Comparison of ENCODE assay signal across 14 cellular contexts in the genomic region with DNA sequence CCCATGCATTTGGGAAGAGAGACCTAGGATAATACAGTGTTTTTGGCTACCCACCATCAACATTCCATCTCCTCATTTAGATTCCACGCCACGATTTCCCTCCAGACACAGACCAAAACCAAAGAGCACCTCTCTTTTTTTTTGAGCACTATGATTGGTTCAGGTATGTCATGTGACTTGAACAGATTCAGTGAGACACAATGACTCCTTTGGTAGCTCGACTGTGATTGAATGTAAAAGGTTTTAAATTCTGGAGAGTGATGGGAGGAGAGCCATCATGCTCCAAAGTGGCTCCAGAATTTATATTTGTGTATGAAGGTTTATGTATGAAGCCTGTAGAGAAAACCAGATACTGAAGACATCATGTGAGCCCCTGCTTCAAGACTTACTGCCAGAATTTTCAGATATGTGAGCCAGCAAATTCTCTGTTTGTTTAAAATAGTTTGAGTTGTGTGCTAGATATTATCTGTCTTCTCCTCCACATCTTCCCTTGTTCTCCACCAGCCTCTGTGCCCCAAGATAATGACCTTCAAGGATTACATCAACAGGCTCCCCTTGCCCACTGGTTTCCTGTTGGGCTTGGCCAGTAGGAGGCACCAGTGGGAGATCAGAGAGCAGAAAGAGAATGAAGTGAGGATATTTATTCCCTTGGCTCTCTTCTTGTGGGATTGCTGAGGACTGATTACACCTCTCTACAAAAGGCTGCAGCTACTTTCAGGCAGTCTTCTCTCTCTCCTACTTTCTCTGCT. TPM values are rescaled to one million over a fixed set of nuclear protein-coding genes. Genes with fewer than 3 reads are reported as not detected.
DNase-seq lines count a peak whose midpoint lies in the region; ATAC-seq, FAIRE-seq and TF ChIP-seq lines count a peak whose summit lies in the region.
"Had no signal": no experiment of that assay in that cellular context is flagged by ENCODE, and none has a peak within 500 bp of the region (broad histone marks: within the 10 kb centered on the region; RNA-seq: fewer than 3 reads in every experiment).

No MANE protein-coding gene starts in this region.

- H3K9ac ChIP-seq in keratinocyte (ENCODE audit: control insufficient read depth, extremely low read depth, insufficient read depth, low read length): peak overlapping the region; percentile 41

- H3K9me3 Mint-ChIP-seq in GM23338: peaks cover 6% of the 10 kb centered on the region; the same call in 1 of the 3 replicates
- peaks cover 13% of the 10 kb centered on the region for H3K9me3 Mint-ChIP-seq in activated CD8-positive, alpha-beta T cell treated with anti-CD3 and anti-CD28 coated beads for 36 hours

- no peak overlapping the region for H3K4me3 Mint-ChIP-seq in GM23338
- H3K4me3 Mint-ChIP-seq in activated CD8-positive, alpha-beta T cell treated with anti-CD3 and anti-CD28 coated beads for 36 hours: no peak overlapping the region

- H4K20me1 ChIP-seq in GM23338 (replicated peaks; ENCODE audit: insufficient read depth) (no peaks in the 10 kb centered on the region), keratinocyte (ENCODE audit: control insufficient read depth, extremely low read depth, insufficient read depth, low read length) (no peaks in the 10 kb centered on the region)

- H3K4me1 Mint-ChIP-seq in GM23338: peaks cover 4% of the 10 kb centered on the region; the same call in 1 of the 3 replicates
- peaks cover 51% of the 10 kb centered on the region for H3K4me1 Mint-ChIP-seq in activated CD8-positive, alpha-beta T cell treated with anti-CD3 and anti-CD28 coated beads for 36 hours (ENCODE audit: low read depth)

- H3K27me3 ChIP-seq in BE2C (no peaks in the 10 kb centered on the region), GM23338 (ENCODE audit: insufficient read depth) (no peaks in the 10 kb centered on the region), keratinocyte (ENCODE audit: control insufficient read depth, extremely low read depth, insufficient read depth, low read length) (no peaks in the 10 kb centered on the region)

- H3K4me3 ChIP-seq in BE2C (ENCODE audit: low read depth, low read length) (no peak overlapping the region), GM23338 (no peak overlapping the region), keratinocyte (ENCODE audit: control insufficient read depth in 2 of 3, extremely low read depth in 1 of 3, insufficient read depth in 2 of 3, low read depth in 1 of 3, low read length in 3 of 3) (no peak overlapping the region)
- H3K4me3 ChIP-seq: HAP-1 had no signal

- POLR2A ChIA-PET in activated CD8-positive, alpha-beta T cell treated with anti-CD3 and anti-CD28 coated beads for 36 hours (lab: Charles Lee): interaction anchor here (0.6 to 0.7 kb wide), 2 partner anchors 14 to 55 kb away, joined by 3 read pairs; a partner anchor contains a TSS

- no peak overlapping the region for H3K27ac ChIP-seq in GM23338 (ENCODE audit: low read depth)
- H3K27ac ChIP-seq in keratinocyte (ENCODE audit: control insufficient read depth, insufficient read depth, low read length): peak overlapping the region; percentile 89
- H3K27ac ChIP-seq: WERI-Rb-1 had no signal

- H3K9me1 ChIP-seq in keratinocyte (ENCODE audit: control insufficient read depth, extremely low read depth, insufficient read depth, low read length): no peaks in the 10 kb centered on the region

- H3F3A ChIP-seq in GM23338 (replicated peaks; ENCODE audit: low read depth): no peaks in the 10 kb centered on the region

- TF ChIP-seq CTCF in BE2C (IDR thresholded peaks at IDR 0.05; ENCODE audit: low read depth, low read length) (peak; percentile 17), GM23338 (conservative IDR thresholded peaks at IDR 0.05; ENCODE audit: low read depth in 2 of 2) (peak; percentile 60 to 65), keratinocyte (optimal IDR thresholded peaks at IDR 0.05 in 1 of 3, IDR thresholded peaks at IDR 0.05 in 1 of 3, conservative IDR thresholded peaks at IDR 0.05 in 1 of 3; ENCODE audit: extremely low read depth in 1 of 3, insufficient read depth in 2 of 3, low read length in 3 of 3) (peak; percentile 36 to 49 (median 38))
- TF ChIP-seq CTCF in activated CD8-positive, alpha-beta T cell treated with anti-CD3 and anti-CD28 coated beads for 36 hours (IDR thresholded peaks at IDR 0.05): no peak

- CTCF ChIA-PET in activated CD8-positive, alpha-beta T cell treated with anti-CD3 and anti-CD28 coated beads for 36 hours (lab: Charles Lee): no interaction called here

- no peak for FAIRE-seq in keratinocyte (lab: Jason Lieb, UNC)

- peaks cover 10% of the 10 kb centered on the region for H3K9me2 ChIP-seq in GM23338 (ENCODE audit: insufficient read depth)

- H3K36me3 Mint-ChIP-seq in GM23338 (ENCODE audit: low read depth): no peaks in the 10 kb centered on the region
- H3K36me3 Mint-ChIP-seq in activated CD8-positive, alpha-beta T cell treated with anti-CD3 and anti-CD28 coated beads for 36 hours (ENCODE audit: low read depth): peaks cover 1% of the 10 kb centered on the region

- intact Hi-C loops in activated CD8-positive, alpha-beta T cell treated with anti-CD3 and anti-CD28 coated beads for 36 hours (cut with micrococcal nuclease): loop anchor here (2.0 kb wide), 1 partner anchor 14 kb away; a partner anchor contains a TSS

- H3K27ac Mint-ChIP-seq in GM23338: no peak overlapping the region
- peak overlapping the region; percentile 60 for H3K27ac Mint-ChIP-seq in activated CD8-positive, alpha-beta T cell treated with anti-CD3 and anti-CD28 coated beads for 36 hours

- H3K4me1 ChIP-seq in BE2C (no peaks in the 10 kb centered on the region), GM23338 (ENCODE audit: insufficient read depth) (no peaks in the 10 kb centered on the region), keratinocyte (ENCODE audit: control insufficient read depth, extremely low read depth, insufficient read depth, low read length) (peaks cover 45% of the 10 kb centered on the region)
- H3K4me1 ChIP-seq: HAP-1 had no signal

- H3K9me3 ChIP-seq in BE2C: no peaks in the 10 kb centered on the region
- no peaks in the 10 kb centered on the region for H3K9me3 ChIP-seq in keratinocyte (ENCODE audit: control insufficient read depth, low read depth, low read length)

- H3K79me2 ChIP-seq in GM23338 (replicated peaks; ENCODE audit: insufficient read depth): no peaks in the 10 kb centered on the region
- H3K79me2 ChIP-seq in keratinocyte (ENCODE audit: control insufficient read depth, insufficient read depth, low read length): no peaks in the 10 kb centered on the region

- DNase-seq in BE2C: no peak
- DNase-seq in GM23338 (ENCODE audit: low spot score): peak; percentile 41
- DNase-seq in activated CD8-positive, alpha-beta T cell treated with anti-CD3 and anti-CD28 coated beads for 36 hours: peak; percentile 24
- no peak for DNase-seq in keratinocyte (ENCODE audit: low read depth, low spot score)
- no peak for DNase-seq in AML-193 (lab: John Stamatoyannopoulos, UW)
- no peak for DNase-seq in activated CD4-positive, CD25-positive, alpha-beta regulatory T cell (lab: John Stamatoyannopoulos, UW)
- DNase-seq in COLO829 (ENCODE audit: low spot score): no peak
- no peak for DNase-seq in HCEC 1CT
- DNase-seq: DMS153, left colon, NCI-H1105 treated with DMSO at 0.1 percent for 48 hours, right cardiac atrium, WERI-Rb-1 had no signal

- H3K27me3 Mint-ChIP-seq in GM23338 (ENCODE audit: insufficient read depth, low read depth, poor library complexity): peaks cover 3% of the 10 kb centered on the region
- H3K27me3 Mint-ChIP-seq in activated CD8-positive, alpha-beta T cell treated with anti-CD3 and anti-CD28 coated beads for 36 hours: no peaks in the 10 kb centered on the region

- peak overlapping the region; percentile 52; the same call in 1 of the 2 replicates for H2AFZ ChIP-seq in GM23338
- H2AFZ ChIP-seq in keratinocyte (ENCODE audit: control insufficient read depth, low read length): peak overlapping the region; percentile 3

- no peak; the same call in 1 of the 3 replicates for ATAC-seq in GM23338
- ATAC-seq in activated CD8-positive, alpha-beta T cell treated with anti-CD3 and anti-CD28 coated beads for 36 hours: no peak
- ATAC-seq: right cardiac atrium had no signal

- H3K36me3 ChIP-seq in BE2C (no peaks in the 10 kb centered on the region), GM23338 (ENCODE audit: insufficient read depth) (no peaks in the 10 kb centered on the region), keratinocyte (ENCODE audit: control insufficient read depth in 2 of 2, extremely low read depth in 1 of 2, insufficient read depth in 2 of 2, low read length in 2 of 2) (no peaks in the 10 kb centered on the region)
- H3K36me3 ChIP-seq: HAP-1, WERI-Rb-1 had no signal

- dilution Hi-C loops in keratinocyte (cut with MboI; ENCODE audit: extremely low pct_ligation_motif_present, low sequenced_read_pairs): no loop called here

- no peak overlapping the region for H3K4me2 ChIP-seq in GM23338
- H3K4me2 ChIP-seq in keratinocyte (ENCODE audit: control insufficient read depth, extremely low read depth, insufficient read depth, low read depth, low read length): peak overlapping the region; percentile 42

RNA-seq across cellular contexts. Expression of a gene that starts 12.5 kb away (rescaled TPM):
- polyA plus RNA-seq in BE2C (2012; ENCODE audit: insufficient read depth, insufficient read length, low read depth): 9.3 TPM
- total RNA-seq in GM23338 (2014; rRNA removed; shearing (Covaris generic)): 26.0 and 42.6 TPM in 2 replicates
- polyA plus RNA-seq in GM23338 (2016; fragmentation: Nextera tagmentation; extraction: Ambion mirVana): 14.4 and 15.5 TPM in 2 replicates
- total RNA-seq in activated CD8-positive, alpha-beta T cell treated with anti-CD3 and anti-CD28 coated beads for 36 hours: 10 to 100 TPM; 29.3 to 31.8 TPM
- polyA plus RNA-seq in keratinocyte: 44.0 to 72.8 TPM (median 46.2 TPM) in 3 replicates
- 52.8 TPM for polyA plus RNA-seq in keratinocyte (2011; ENCODE audit: low read depth)
- 58.1 and 67.4 TPM in 2 replicates for polyA plus RNA-seq in keratinocyte (2011; cell fraction: cytosol; rRNA removed)
- polyA plus RNA-seq in keratinocyte (2011; cell fraction: nucleus; rRNA removed): 71.4 and 90.1 TPM in 2 replicates
- 34.0 and 52.2 TPM in 2 replicates for polyA plus RNA-seq in keratinocyte (2012; ENCODE audit: low replicate concordance)
- 92.9 to 153 TPM (median 123 TPM) in 3 replicates for polyA minus RNA-seq in keratinocyte
- 42.6 TPM for polyA minus RNA-seq in keratinocyte (2011; cell fraction: cytosol; rRNA and poly(A)+ RNA removed)
- 34.7 and 46.8 TPM in 2 replicates for polyA minus RNA-seq in keratinocyte (2011; cell fraction: nucleus; rRNA and poly(A)+ RNA removed)

RNA-seq across cellular contexts. Expression of a gene that starts 14.0 kb away (rescaled TPM):
- polyA plus RNA-seq in BE2C (2012; ENCODE audit: insufficient read depth, insufficient read length, low read depth): 40.7 TPM
- total RNA-seq in GM23338 (2014; rRNA removed; shearing (Covaris generic)): 21.4 and 23.2 TPM in 2 replicates
- polyA plus RNA-seq in GM23338 (2016; fragmentation: Nextera tagmentation; extraction: Ambion mirVana) (25.9 and 26.6 TPM in 2 replicates), keratinocyte (81.4 to 125 TPM (median 85.3 TPM) in 3 replicates)
- total RNA-seq in activated CD8-positive, alpha-beta T cell treated with anti-CD3 and anti-CD28 coated beads for 36 hours: 10 to 100 TPM; 70.1 to 72.0 TPM
- polyA plus RNA-seq in keratinocyte (2011; ENCODE audit: low read depth): 29.4 TPM
- polyA plus RNA-seq in keratinocyte (2011; cell fraction: cytosol; rRNA removed): 62.3 and 109 TPM in 2 replicates
- 152 and 169 TPM in 2 replicates for polyA plus RNA-seq in keratinocyte (2011; cell fraction: nucleus; rRNA removed)
- 47.3 and 77.6 TPM in 2 replicates for polyA plus RNA-seq in keratinocyte (2012; ENCODE audit: low replicate concordance)
- 58.6 to 84.3 TPM (median 73.0 TPM) in 3 replicates for polyA minus RNA-seq in keratinocyte
- 81.5 TPM for polyA minus RNA-seq in keratinocyte (2011; cell fraction: cytosol; rRNA and poly(A)+ RNA removed)
- 42.1 and 47.1 TPM in 2 replicates for polyA minus RNA-seq in keratinocyte (2011; cell fraction: nucleus; rRNA and poly(A)+ RNA removed)

RNA-seq across cellular contexts. Expression of a gene that starts 14.4 kb away (rescaled TPM):
- polyA plus RNA-seq in BE2C (2012; ENCODE audit: insufficient read depth, insufficient read length, low read depth): 11.0 TPM
- 39.3 and 41.1 TPM in 2 replicates for total RNA-seq in GM23338 (2014; rRNA removed; shearing (Covaris generic))
- polyA plus RNA-seq in GM23338 (2016; fragmentation: Nextera tagmentation; extraction: Ambion mirVana) (15.5 and 16.0 TPM in 2 replicates), keratinocyte (60.8 to 77.0 TPM (median 61.9 TPM) in 3 replicates)
- total RNA-seq in activated CD8-positive, alpha-beta T cell treated with anti-CD3 and anti-CD28 coated beads for 36 hours: 10 to 100 TPM; 56.5 to 57.9 TPM
- polyA plus RNA-seq in keratinocyte (2011; ENCODE audit: low read depth): 29.8 TPM
- polyA plus RNA-seq in keratinocyte (2011; cell fraction: cytosol; rRNA removed): 44.6 and 75.2 TPM in 2 replicates
- polyA plus RNA-seq in keratinocyte (2011; cell fraction: nucleus; rRNA removed): 83.6 and 108 TPM in 2 replicates
- polyA plus RNA-seq in keratinocyte (2012; ENCODE audit: low replicate concordance): 50.3 and 54.7 TPM in 2 replicates
- 31.5 to 73.8 TPM (median 53.2 TPM) in 3 replicates for polyA minus RNA-seq in keratinocyte
- polyA minus RNA-seq in keratinocyte (2011; cell fraction: cytosol; rRNA and poly(A)+ RNA removed): 62.2 TPM
- polyA minus RNA-seq in keratinocyte (2011; cell fraction: nucleus; rRNA and poly(A)+ RNA removed): 59.6 and 108 TPM in 2 replicates

Comparison
In these comparisons a context has a peak if more than half of its experiments do, and no peak if none do; other contexts are left out.
1. DNase-seq: peak in GM23338 (single experiment) and activated CD8-positive, alpha-beta T cell treated with anti-CD3 and anti-CD28 coated beads for 36 hours (single experiment); none in BE2C (single experiment), keratinocyte (single experiment), AML-193 (0 of 2), activated CD4-positive, CD25-positive, alpha-beta regulatory T cell (0 of 4), COLO829 (single experiment) and HCEC 1CT (single experiment).